15 cellular contexts compared by ENCODE assay signal in genomic region chr4:70979445-70980008, GRCh38. TPM values are rescaled to one million over a fixed set of nuclear protein-coding genes. Genes with fewer than 3 reads are reported as not detected.
A peak's percentile ranks its signal among the peaks of the same experiment; 100 is the strongest.
DNase-seq lines count a peak whose midpoint lies in the region; ATAC-seq, FAIRE-seq and TF ChIP-seq lines count a peak whose summit lies in the region.
"Had no signal": no experiment of that assay in that cellular context is flagged by ENCODE, and none has a peak within 500 bp of the region (broad histone marks: within the 10 kb centered on the region; RNA-seq: fewer than 3 reads in every experiment).

No MANE protein-coding gene starts in this region.

- peak; percentile 91 for ATAC-seq in HG02884 (IDR thresholded peaks at IDR 0.05; ENCODE audit: unreplicated experiment)
- ATAC-seq in GM23338, result no peak
- ATAC-seq: activated CD8-positive, alpha-beta T cell treated with anti-CD3 and anti-CD28 coated beads for 36 hours; left cardiac atrium had no signal

- H3K4me3 Mint-ChIP-seq in GM23338, result no peak overlapping the region
- H3K4me3 Mint-ChIP-seq: activated CD8-positive, alpha-beta T cell treated with anti-CD3 and anti-CD28 coated beads for 36 hours; activated naive CD4-positive, alpha-beta T cell treated with anti-CD3 and anti-CD28 coated beads, Interleukin-2, amount 10 ng/mL, durations not matched to agents 7 days and 5 days; CD8-positive, alpha-beta memory T cell; neural crest cell had no signal

- H3K36me3 ChIP-seq in tibial artery (peaks cover 9 to 42% (median 11%) of the 10 kb centered on the region in 3 donors), GM23338 (ENCODE audit: insufficient read depth) (no peaks in the 10 kb centered on the region)

- H3F3A ChIP-seq in GM23338 (replicated peaks; ENCODE audit: low read depth), result no peaks in the 10 kb centered on the region

- intact Hi-C loops in tibial artery (cut with DNase I; ENCODE audit: low total_unique reads), result no loop called here

- no peaks in the 10 kb centered on the region for H3K79me2 ChIP-seq in GM23338 (replicated peaks; ENCODE audit: insufficient read depth)

- peaks cover 3% of the 10 kb centered on the region; the same call in 1 of the 3 replicates for H3K36me3 Mint-ChIP-seq in GM23338 (ENCODE audit: low read depth)

- H3K4me1 Mint-ChIP-seq in GM23338, result peaks cover 4% of the 10 kb centered on the region; the same call in 2 of the 3 replicates
- H3K4me1 Mint-ChIP-seq: activated naive CD4-positive, alpha-beta T cell treated with anti-CD3 and anti-CD28 coated beads, Interleukin-2, amount 10 ng/mL, durations not matched to agents 7 days and 5 days; CD8-positive, alpha-beta memory T cell; neural crest cell had no signal

- no peaks in the 10 kb centered on the region for H3K4me1 ChIP-seq in tibial artery
- no peaks in the 10 kb centered on the region for H3K4me1 ChIP-seq in GM23338 (ENCODE audit: insufficient read depth)

- H3K9me3 Mint-ChIP-seq in GM23338, result no peaks in the 10 kb centered on the region
- H3K9me3 Mint-ChIP-seq: activated CD8-positive, alpha-beta T cell treated with anti-CD3 and anti-CD28 coated beads for 36 hours; activated naive CD4-positive, alpha-beta T cell treated with anti-CD3 and anti-CD28 coated beads, Interleukin-2, amount 10 ng/mL, durations not matched to agents 7 days and 5 days; CD8-positive, alpha-beta memory T cell; neural crest cell had no signal

- FAIRE-seq in GM18507 (lab: Jason Lieb, UNC), result peak; percentile 56
- FAIRE-seq: colon had no signal

- H3K9me3 ChIP-seq in tibial artery, result no peaks in the 10 kb centered on the region

- TF ChIP-seq CTCF in tibial artery (IDR thresholded peaks at IDR 0.05) (no peak), GM23338 (conservative IDR thresholded peaks at IDR 0.05; ENCODE audit: low read depth in 2 of 2) (no peak)

- H3K4me3 ChIP-seq in tibial artery (no peak overlapping the region), GM23338 (no peak overlapping the region)

- DNase-seq in GM18507 (ENCODE audit: extremely low spot score, insufficient read length, low read depth) (no peak), NOMO-1 treated with dmso at 0.1 percent for 144 hours (lab: John Stamatoyannopoulos, UW; ENCODE audit: unreplicated experiment) (peak; percentile 39), left kidney (ENCODE audit: low read depth, low spot score) (peak; percentile 28), A172 (ENCODE audit: low spot score) (no peak), NCI-H2081 treated with DMSO at 0.1 percent for 48 hours (lab: John Stamatoyannopoulos, UW) (no peak), tibial artery (no peak), GM23338 (ENCODE audit: low spot score) (no peak)
- DNase-seq: activated CD8-positive, alpha-beta T cell treated with anti-CD3 and anti-CD28 coated beads for 36 hours; activated naive CD4-positive, alpha-beta T cell treated with anti-CD3 and anti-CD28 coated beads, Interleukin-2, amount 10 ng/mL, durations not matched to agents 7 days and 5 days; CD8-positive, alpha-beta memory T cell; foreskin melanocyte; left cardiac atrium had no signal

- no peaks in the 10 kb centered on the region for H4K20me1 ChIP-seq in GM23338 (replicated peaks; ENCODE audit: insufficient read depth)

- no peak overlapping the region for H3K4me2 ChIP-seq in GM23338

- H3K27me3 ChIP-seq in tibial artery (no peaks in the 10 kb centered on the region), GM23338 (ENCODE audit: insufficient read depth) (no peaks in the 10 kb centered on the region)

- H2AFZ ChIP-seq in GM23338, result no peak overlapping the region

- no peaks in the 10 kb centered on the region for H3K9me2 ChIP-seq in GM23338 (ENCODE audit: insufficient read depth)

- H3K27ac ChIP-seq in tibial artery, result no peak overlapping the region
- no peak overlapping the region for H3K27ac ChIP-seq in GM23338 (ENCODE audit: low read depth)

- no peak overlapping the region for H3K27ac Mint-ChIP-seq in GM23338
- H3K27ac Mint-ChIP-seq: activated CD8-positive, alpha-beta T cell treated with anti-CD3 and anti-CD28 coated beads for 36 hours; activated naive CD4-positive, alpha-beta T cell treated with anti-CD3 and anti-CD28 coated beads, Interleukin-2, amount 10 ng/mL, durations not matched to agents 7 days and 5 days had no signal

- H3K27me3 Mint-ChIP-seq in GM23338 (ENCODE audit: insufficient read depth, low read depth, poor library complexity), result no peaks in the 10 kb centered on the region
- H3K27me3 Mint-ChIP-seq: activated CD8-positive, alpha-beta T cell treated with anti-CD3 and anti-CD28 coated beads for 36 hours; activated naive CD4-positive, alpha-beta T cell treated with anti-CD3 and anti-CD28 coated beads, Interleukin-2, amount 10 ng/mL, durations not matched to agents 7 days and 5 days; CD8-positive, alpha-beta memory T cell had no signal

TF ChIP-seq in GM23338, 12 proteins besides CTCF, POLR2A, EP300 and RAD21 (continues in another document):
- no peak for TF ChIP-seq ZNF114 (CRISPR knock-in tag; IDR thresholded peaks at IDR 0.05)
- TF ChIP-seq ETS1 (IDR thresholded peaks at IDR 0.05), result no peak
- TF ChIP-seq ZNF462 (CRISPR knock-in tag; IDR thresholded peaks at IDR 0.05), result no peak
- TF ChIP-seq ZNF331 (CRISPR knock-in tag; IDR thresholded peaks at IDR 0.05; ENCODE audit: low read depth), result no peak
- no peak for TF ChIP-seq EZH2phosphoT487 (IDR thresholded peaks at IDR 0.05; ENCODE audit: unreplicated experiment)

RNA-seq across cellular contexts. Expression of gene DCK, which starts 13.9 kb away (rescaled TPM):
- 40.7 and 40.8 TPM in 2 replicates for total RNA-seq in A172 (2014; rRNA removed; shearing (Covaris generic))
- total RNA-seq in GM23338 (2014; rRNA removed; shearing (Covaris generic)), result 25.1 and 27.4 TPM in 2 replicates
- polyA plus RNA-seq in GM23338 (2016; fragmentation: Nextera tagmentation; extraction: Ambion mirVana), result 16.9 and 18.3 TPM in 2 replicates

Comparison
In these comparisons a context has a peak if more than half of its experiments do, and no peak if none do; other contexts are left out.
1. DNase-seq: peak in NOMO-1 treated with dmso at 0.1 percent for 144 hours (single experiment) and left kidney (single experiment); none in GM18507 (single experiment), A172 (single experiment), NCI-H2081 treated with DMSO at 0.1 percent for 48 hours (single experiment), tibial artery (0 of 2) and GM23338 (single experiment).